1 cellular context compared by ENCODE assay signal in the genomic region with DNA sequence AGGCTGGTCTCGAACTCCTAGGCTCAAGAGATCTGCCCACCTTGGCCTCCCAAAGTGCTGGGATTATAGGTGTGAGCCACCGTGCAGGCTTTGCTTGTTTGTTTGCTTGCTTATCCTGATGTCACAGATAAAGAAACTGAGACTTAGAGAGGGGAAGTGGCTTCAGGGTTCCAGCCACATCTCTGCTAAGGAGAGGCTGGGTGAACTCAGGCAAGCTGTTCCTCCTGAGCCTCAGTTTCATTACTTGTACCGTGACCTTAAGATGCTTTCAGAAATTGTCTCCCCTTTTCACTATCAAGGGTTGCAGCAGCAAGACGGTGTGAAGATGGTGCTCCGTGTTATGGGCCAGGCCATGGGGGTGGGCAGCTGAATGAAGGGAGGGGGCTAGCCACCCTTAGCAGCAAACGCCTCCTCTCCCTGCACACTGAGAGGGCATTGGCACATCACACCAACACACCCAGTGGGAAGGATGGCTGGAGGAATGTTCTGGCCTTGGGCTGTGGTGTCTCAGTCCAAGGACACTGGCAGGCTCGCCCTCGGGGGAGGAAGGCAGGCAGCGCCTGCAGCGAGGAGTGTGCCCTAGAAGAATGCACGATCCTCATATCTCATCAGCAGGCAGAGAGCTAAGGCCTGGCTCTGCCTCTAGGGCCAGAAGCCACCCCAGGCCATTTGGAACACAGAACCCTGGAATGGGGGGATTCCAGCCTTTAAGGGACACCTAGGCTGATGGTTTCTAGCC.
A peak's percentile ranks its signal among the peaks of the same experiment; 100 is the strongest.
TF ChIP-seq lines count a peak whose summit lies in the region.

No MANE protein-coding gene starts in this region.

TF ChIP-seq in GM12878, 131 proteins besides CTCF, POLR2A, EP300 and RAD21:
- peak; percentile 36; the same call in 1 of the 2 replicates for TF ChIP-seq ATF7 (IDR thresholded peaks at IDR 0.05; ENCODE audit: low read depth)
- no peak for TF ChIP-seq NR2F1 (conservative IDR thresholded peaks at IDR 0.05)
- TF ChIP-seq, protein P1, sequence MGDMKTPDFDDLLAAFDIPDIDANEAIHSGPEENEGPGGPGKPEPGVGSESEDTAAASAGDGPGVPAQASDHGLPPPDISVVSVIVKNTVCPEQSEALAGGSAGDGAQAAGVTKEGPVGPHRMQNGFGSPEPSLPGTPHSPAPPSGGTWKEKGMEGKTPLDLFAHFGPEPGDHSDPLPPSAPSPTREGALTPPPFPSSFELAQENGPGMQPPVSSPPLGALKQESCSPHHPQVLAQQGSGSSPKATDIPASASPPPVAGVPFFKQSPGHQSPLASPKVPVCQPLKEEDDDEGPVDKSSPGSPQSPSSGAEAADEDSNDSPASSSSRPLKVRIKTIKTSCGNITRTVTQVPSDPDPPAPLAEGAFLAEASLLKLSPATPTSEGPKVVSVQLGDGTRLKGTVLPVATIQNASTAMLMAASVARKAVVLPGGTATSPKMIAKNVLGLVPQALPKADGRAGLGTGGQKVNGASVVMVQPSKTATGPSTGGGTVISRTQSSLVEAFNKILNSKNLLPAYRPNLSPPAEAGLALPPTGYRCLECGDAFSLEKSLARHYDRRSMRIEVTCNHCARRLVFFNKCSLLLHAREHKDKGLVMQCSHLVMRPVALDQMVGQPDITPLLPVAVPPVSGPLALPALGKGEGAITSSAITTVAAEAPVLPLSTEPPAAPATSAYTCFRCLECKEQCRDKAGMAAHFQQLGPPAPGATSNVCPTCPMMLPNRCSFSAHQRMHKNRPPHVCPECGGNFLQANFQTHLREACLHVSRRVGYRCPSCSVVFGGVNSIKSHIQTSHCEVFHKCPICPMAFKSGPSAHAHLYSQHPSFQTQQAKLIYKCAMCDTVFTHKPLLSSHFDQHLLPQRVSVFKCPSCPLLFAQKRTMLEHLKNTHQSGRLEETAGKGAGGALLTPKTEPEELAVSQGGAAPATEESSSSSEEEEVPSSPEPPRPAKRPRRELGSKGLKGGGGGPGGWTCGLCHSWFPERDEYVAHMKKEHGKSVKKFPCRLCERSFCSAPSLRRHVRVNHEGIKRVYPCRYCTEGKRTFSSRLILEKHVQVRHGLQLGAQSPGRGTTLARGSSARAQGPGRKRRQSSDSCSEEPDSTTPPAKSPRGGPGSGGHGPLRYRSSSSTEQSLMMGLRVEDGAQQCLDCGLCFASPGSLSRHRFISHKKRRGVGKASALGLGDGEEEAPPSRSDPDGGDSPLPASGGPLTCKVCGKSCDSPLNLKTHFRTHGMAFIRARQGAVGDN (IDR thresholded peaks at IDR 0.05) = 0 out of 2 replicates have a peak, but pooled peaks have one; percentile 26
- TF ChIP-seq CREM (IDR thresholded peaks at IDR 0.05; ENCODE audit: low read depth) = peak; percentile 31; the same call in 1 of the 2 replicates
- TF ChIP-seq, protein P2, sequence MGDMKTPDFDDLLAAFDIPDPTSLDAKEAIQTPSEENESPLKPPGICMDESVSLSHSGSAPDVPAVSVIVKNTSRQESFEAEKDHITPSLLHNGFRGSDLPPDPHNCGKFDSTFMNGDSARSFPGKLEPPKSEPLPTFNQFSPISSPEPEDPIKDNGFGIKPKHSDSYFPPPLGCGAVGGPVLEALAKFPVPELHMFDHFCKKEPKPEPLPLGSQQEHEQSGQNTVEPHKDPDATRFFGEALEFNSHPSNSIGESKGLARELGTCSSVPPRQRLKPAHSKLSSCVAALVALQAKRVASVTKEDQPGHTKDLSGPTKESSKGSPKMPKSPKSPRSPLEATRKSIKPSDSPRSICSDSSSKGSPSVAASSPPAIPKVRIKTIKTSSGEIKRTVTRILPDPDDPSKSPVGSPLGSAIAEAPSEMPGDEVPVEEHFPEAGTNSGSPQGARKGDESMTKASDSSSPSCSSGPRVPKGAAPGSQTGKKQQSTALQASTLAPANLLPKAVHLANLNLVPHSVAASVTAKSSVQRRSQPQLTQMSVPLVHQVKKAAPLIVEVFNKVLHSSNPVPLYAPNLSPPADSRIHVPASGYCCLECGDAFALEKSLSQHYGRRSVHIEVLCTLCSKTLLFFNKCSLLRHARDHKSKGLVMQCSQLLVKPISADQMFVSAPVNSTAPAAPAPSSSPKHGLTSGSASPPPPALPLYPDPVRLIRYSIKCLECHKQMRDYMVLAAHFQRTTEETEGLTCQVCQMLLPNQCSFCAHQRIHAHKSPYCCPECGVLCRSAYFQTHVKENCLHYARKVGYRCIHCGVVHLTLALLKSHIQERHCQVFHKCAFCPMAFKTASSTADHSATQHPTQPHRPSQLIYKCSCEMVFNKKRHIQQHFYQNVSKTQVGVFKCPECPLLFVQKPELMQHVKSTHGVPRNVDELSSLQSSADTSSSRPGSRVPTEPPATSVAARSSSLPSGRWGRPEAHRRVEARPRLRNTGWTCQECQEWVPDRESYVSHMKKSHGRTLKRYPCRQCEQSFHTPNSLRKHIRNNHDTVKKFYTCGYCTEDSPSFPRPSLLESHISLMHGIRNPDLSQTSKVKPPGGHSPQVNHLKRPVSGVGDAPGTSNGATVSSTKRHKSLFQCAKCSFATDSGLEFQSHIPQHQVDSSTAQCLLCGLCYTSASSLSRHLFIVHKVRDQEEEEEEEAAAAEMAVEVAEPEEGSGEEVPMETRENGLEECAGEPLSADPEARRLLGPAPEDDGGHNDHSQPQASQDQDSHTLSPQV (IDR thresholded peaks at IDR 0.05) = no peak
- peak; percentile 92 for TF ChIP-seq SPI1 (IDR thresholded peaks at IDR 0.05; ENCODE audit: borderline replicate concordance, insufficient read depth, low read depth, low read length)
- no peak for TF ChIP-seq RCOR1 (conservative IDR thresholded peaks at IDR 0.05; ENCODE audit: low read depth, low read length)
- TF ChIP-seq CHD2 (IDR thresholded peaks at IDR 0.05; ENCODE audit: borderline replicate concordance, low read depth, low read length) = no peak
- TF ChIP-seq, protein P3, sequence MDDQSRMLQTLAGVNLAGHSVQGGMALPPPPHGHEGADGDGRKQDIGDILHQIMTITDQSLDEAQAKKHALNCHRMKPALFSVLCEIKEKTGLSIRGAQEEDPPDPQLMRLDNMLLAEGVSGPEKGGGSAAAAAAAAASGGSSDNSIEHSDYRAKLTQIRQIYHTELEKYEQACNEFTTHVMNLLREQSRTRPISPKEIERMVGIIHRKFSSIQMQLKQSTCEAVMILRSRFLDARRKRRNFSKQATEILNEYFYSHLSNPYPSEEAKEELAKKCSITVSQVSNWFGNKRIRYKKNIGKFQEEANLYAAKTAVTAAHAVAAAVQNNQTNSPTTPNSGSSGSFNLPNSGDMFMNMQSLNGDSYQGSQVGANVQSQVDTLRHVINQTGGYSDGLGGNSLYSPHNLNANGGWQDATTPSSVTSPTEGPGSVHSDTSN (IDR thresholded peaks at IDR 0.05; ENCODE audit: insufficient replicate concordance, low read depth, low read length) = no peak
- no peak for TF ChIP-seq NFXL1 (IDR thresholded peaks at IDR 0.05; ENCODE audit: borderline replicate concordance)
- no peak for TF ChIP-seq ASH2L (IDR thresholded peaks at IDR 0.05; ENCODE audit: borderline replicate concordance, low read depth)
- TF ChIP-seq, protein P4, sequence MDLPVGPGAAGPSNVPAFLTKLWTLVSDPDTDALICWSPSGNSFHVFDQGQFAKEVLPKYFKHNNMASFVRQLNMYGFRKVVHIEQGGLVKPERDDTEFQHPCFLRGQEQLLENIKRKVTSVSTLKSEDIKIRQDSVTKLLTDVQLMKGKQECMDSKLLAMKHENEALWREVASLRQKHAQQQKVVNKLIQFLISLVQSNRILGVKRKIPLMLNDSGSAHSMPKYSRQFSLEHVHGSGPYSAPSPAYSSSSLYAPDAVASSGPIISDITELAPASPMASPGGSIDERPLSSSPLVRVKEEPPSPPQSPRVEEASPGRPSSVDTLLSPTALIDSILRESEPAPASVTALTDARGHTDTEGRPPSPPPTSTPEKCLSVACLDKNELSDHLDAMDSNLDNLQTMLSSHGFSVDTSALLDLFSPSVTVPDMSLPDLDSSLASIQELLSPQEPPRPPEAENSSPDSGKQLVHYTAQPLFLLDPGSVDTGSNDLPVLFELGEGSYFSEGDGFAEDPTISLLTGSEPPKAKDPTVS (IDR thresholded peaks at IDR 0.05; ENCODE audit: low read depth, low read length) = no peak
- TF ChIP-seq SRF (IDR thresholded peaks at IDR 0.05; ENCODE audit: low read depth in 2 of 2, low read length in 2 of 2) = no peak
- TF ChIP-seq ETV6 (conservative IDR thresholded peaks at IDR 0.05 in 1 of 2, IDR thresholded peaks at IDR 0.05 in 1 of 2; ENCODE audit: borderline replicate concordance in 1 of 2, low read depth in 1 of 2) = peak in 1 of 2 experiments; percentile 31; a peak in 1 of 4 replicates
- no peak for TF ChIP-seq FOXM1 (IDR thresholded peaks at IDR 0.05; ENCODE audit: low read depth, low read length)
- TF ChIP-seq TCF3 (IDR thresholded peaks at IDR 0.05; ENCODE audit: borderline replicate concordance, insufficient read depth, low read depth, low read length) = 0 out of 2 replicates have a peak, but pooled peaks have one; percentile 41
- peak; percentile 55 for TF ChIP-seq EED (IDR thresholded peaks at IDR 0.05; ENCODE audit: low read depth)
- TF ChIP-seq RUNX3 (IDR thresholded peaks at IDR 0.05; ENCODE audit: low read length) = peak; percentile 58
- TF ChIP-seq HCFC1 (IDR thresholded peaks at IDR 0.05; ENCODE audit: low read length) = no peak
- TF ChIP-seq, protein P5, sequence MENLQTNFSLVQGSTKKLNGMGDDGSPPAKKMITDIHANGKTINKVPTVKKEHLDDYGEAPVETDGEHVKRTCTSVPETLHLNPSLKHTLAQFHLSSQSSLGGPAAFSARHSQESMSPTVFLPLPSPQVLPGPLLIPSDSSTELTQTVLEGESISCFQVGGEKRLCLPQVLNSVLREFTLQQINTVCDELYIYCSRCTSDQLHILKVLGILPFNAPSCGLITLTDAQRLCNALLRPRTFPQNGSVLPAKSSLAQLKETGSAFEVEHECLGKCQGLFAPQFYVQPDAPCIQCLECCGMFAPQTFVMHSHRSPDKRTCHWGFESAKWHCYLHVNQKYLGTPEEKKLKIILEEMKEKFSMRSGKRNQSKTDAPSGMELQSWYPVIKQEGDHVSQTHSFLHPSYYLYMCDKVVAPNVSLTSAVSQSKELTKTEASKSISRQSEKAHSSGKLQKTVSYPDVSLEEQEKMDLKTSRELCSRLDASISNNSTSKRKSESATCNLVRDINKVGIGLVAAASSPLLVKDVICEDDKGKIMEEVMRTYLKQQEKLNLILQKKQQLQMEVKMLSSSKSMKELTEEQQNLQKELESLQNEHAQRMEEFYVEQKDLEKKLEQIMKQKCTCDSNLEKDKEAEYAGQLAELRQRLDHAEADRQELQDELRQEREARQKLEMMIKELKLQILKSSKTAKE (IDR thresholded peaks at IDR 0.05; ENCODE audit: low read depth, poor library complexity, severe bottlenecking) = peak; percentile 37
- 0 out of 2 replicates have a peak, but pooled peaks have one; percentile 86 for TF ChIP-seq CHD4 (IDR thresholded peaks at IDR 0.05)
- peak; percentile 42 for TF ChIP-seq SP1 (IDR thresholded peaks at IDR 0.05; ENCODE audit: low read depth, low read length)
- TF ChIP-seq IKZF2 (IDR thresholded peaks at IDR 0.05) = peak; percentile 15 to 38; a peak in 2 of 4 replicates
